9 cellular contexts compared by ENCODE assay signal in genomic region chr17:39194089-39194984, GRCh38. TPM values are rescaled to one million over a fixed set of nuclear protein-coding genes. Genes with fewer than 3 reads are reported as not detected.
DNase-seq lines count a peak whose midpoint lies in the region; TF ChIP-seq lines count a peak whose summit lies in the region.
"Had no signal": no experiment of that assay in that cellular context is flagged by ENCODE, and none has a peak within 500 bp of the region (broad histone marks: within the 10 kb centered on the region; RNA-seq: fewer than 3 reads in every experiment).

No MANE protein-coding gene starts in this region.

- peak overlapping the region in 56 of 59 donors; percentile 29 to 100 (median 90) for H3K27ac ChIP-seq in dorsolateral prefrontal cortex
- H3K27ac ChIP-seq: ovary had no signal

- no peaks in the 10 kb centered on the region for H3K27me3 ChIP-seq in dorsolateral prefrontal cortex
- H3K27me3 ChIP-seq: ovary had no signal

- DNase-seq in AG10803 (ENCODE audit: low read depth) (peak; percentile 68), Kasumi-1 (lab: John Stamatoyannopoulos, UW) (peak; percentile 81 to 84), dorsolateral prefrontal cortex (peak; percentile 51 to 92 (median 85)), medulla oblongata (ENCODE audit: extremely low spot score) (peak; percentile 80), NCI-H2029 (lab: John Stamatoyannopoulos, UW) (no peak), NK-92 (lab: John Stamatoyannopoulos, UW; ENCODE audit: unreplicated experiment) (no peak)
- no peak for DNase-seq in stimulated activated CD4-positive, alpha-beta T cell treated with anti-CD3 and anti-CD28 coated beads, Interleukin-15, amount 100 ng/mL, for 24 hours
- no peak for DNase-seq in activated CD4-positive, alpha-beta T cell treated with anti-CD3 and anti-CD28 coated beads for 48 hours

- H3K4me3 ChIP-seq in AG10803 (ENCODE audit: low read length) (peak overlapping the region; percentile 81), dorsolateral prefrontal cortex (peak overlapping the region in 58 of 59 donors; percentile 15 to 98 (median 91))
- H3K4me3 ChIP-seq: ovary had no signal

- TF ChIP-seq CTCF in AG10803 (conservative IDR thresholded peaks at IDR 0.05; ENCODE audit: low read length) (peak; percentile 59), dorsolateral prefrontal cortex (IDR thresholded peaks at IDR 0.05 in 54 of 56, conservative IDR thresholded peaks at IDR 0.05 in 2 of 56; ENCODE audit: low read depth in 1 of 56, partially characterized antibody in 56 of 56) (peak in 50 of 56 donors; percentile 10 to 65 (median 44))

- intact Hi-C loops in dorsolateral prefrontal cortex (cut with DNase I) = no loop called here

RNA-seq across cellular contexts. Expression of gene CACNB1, which starts 3.1 kb away (rescaled TPM):
- 100 to 1,000 TPM in 63 of 120 experiments, 10 to 100 TPM in 57; 43.6 to 155 (median 101) TPM for total RNA-seq in dorsolateral prefrontal cortex

RNA-seq across cellular contexts. Expression of gene RPL19, which starts 5.7 kb away (rescaled TPM):
- 100 to 1,000 TPM; 415 to 719 (median 536) TPM for total RNA-seq in dorsolateral prefrontal cortex

RNA-seq across cellular contexts. Expression of gene ARL5C, which starts 28.4 kb away (rescaled TPM):
- 1 to 10 TPM in 37 of 120 experiments, under 1 TPM in 58, not detected in 25; 0.18 to 2.6 (median 0.79) TPM for total RNA-seq in dorsolateral prefrontal cortex
- total RNA-seq: ovary had no signal

RNA-seq across cellular contexts. Expression of gene STAC2, which starts 31.4 kb away (rescaled TPM):
- 100 to 1,000 TPM in 2 of 120 experiments, 10 to 100 TPM in 118; 16.2 to 113 (median 58.6) TPM for total RNA-seq in dorsolateral prefrontal cortex

RNA-seq across cellular contexts. Expression of gene PLXDC1, which starts 42.9 kb away (rescaled TPM):
- 10 to 100 TPM; 16.5 to 57.0 (median 33.4) TPM for total RNA-seq in dorsolateral prefrontal cortex

Comparison
In these comparisons a context has a peak if more than half of its experiments do, and no peak if none do; other contexts are left out.
1. DNase-seq: peak in AG10803 (single experiment), Kasumi-1 (2 of 2), dorsolateral prefrontal cortex (10 of 10) and medulla oblongata (single experiment); none in NCI-H2029 (single experiment), stimulated activated CD4-positive, alpha-beta T cell treated with anti-CD3 and anti-CD28 coated beads, Interleukin-15, amount 100 ng/mL, for 24 hours (single experiment), activated CD4-positive, alpha-beta T cell treated with anti-CD3 and anti-CD28 coated beads for 48 hours (single experiment) and NK-92 (single experiment).